ENCODE assay signal across 1 cellular context in the genomic region with DNA sequence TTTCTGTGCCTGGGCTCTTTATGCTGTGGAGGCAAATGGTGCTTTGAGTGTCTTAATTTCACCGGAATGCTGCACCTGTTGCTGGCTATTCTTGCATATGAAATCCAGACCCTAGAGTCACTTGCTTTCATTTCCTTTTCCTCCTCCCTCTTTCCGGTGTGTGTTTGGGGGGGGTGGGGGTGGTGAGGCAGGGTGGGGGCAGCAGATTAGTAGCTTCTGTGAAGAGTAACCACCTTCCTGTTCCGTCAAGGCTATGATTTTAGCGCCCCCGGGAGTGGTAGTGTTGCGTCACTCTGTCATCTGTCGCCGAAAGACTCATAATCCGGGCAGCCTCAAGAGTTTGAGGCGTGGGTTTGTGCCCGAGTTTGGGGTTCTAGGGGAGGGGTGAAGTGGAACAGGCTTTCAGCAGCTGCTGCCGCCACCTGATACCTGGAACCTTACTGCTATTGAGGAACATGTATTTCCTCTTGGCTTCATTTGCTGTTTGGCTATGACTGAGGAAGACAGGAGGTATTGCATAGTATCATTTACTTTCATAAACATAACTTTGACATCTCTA.
TF ChIP-seq lines count a peak whose summit lies in the region.

No MANE protein-coding gene starts in this region.

TF ChIP-seq in GM23338, 12 proteins besides CTCF, POLR2A, EP300 and RAD21 (continued from another document):
- TF ChIP-seq, protein P1, sequence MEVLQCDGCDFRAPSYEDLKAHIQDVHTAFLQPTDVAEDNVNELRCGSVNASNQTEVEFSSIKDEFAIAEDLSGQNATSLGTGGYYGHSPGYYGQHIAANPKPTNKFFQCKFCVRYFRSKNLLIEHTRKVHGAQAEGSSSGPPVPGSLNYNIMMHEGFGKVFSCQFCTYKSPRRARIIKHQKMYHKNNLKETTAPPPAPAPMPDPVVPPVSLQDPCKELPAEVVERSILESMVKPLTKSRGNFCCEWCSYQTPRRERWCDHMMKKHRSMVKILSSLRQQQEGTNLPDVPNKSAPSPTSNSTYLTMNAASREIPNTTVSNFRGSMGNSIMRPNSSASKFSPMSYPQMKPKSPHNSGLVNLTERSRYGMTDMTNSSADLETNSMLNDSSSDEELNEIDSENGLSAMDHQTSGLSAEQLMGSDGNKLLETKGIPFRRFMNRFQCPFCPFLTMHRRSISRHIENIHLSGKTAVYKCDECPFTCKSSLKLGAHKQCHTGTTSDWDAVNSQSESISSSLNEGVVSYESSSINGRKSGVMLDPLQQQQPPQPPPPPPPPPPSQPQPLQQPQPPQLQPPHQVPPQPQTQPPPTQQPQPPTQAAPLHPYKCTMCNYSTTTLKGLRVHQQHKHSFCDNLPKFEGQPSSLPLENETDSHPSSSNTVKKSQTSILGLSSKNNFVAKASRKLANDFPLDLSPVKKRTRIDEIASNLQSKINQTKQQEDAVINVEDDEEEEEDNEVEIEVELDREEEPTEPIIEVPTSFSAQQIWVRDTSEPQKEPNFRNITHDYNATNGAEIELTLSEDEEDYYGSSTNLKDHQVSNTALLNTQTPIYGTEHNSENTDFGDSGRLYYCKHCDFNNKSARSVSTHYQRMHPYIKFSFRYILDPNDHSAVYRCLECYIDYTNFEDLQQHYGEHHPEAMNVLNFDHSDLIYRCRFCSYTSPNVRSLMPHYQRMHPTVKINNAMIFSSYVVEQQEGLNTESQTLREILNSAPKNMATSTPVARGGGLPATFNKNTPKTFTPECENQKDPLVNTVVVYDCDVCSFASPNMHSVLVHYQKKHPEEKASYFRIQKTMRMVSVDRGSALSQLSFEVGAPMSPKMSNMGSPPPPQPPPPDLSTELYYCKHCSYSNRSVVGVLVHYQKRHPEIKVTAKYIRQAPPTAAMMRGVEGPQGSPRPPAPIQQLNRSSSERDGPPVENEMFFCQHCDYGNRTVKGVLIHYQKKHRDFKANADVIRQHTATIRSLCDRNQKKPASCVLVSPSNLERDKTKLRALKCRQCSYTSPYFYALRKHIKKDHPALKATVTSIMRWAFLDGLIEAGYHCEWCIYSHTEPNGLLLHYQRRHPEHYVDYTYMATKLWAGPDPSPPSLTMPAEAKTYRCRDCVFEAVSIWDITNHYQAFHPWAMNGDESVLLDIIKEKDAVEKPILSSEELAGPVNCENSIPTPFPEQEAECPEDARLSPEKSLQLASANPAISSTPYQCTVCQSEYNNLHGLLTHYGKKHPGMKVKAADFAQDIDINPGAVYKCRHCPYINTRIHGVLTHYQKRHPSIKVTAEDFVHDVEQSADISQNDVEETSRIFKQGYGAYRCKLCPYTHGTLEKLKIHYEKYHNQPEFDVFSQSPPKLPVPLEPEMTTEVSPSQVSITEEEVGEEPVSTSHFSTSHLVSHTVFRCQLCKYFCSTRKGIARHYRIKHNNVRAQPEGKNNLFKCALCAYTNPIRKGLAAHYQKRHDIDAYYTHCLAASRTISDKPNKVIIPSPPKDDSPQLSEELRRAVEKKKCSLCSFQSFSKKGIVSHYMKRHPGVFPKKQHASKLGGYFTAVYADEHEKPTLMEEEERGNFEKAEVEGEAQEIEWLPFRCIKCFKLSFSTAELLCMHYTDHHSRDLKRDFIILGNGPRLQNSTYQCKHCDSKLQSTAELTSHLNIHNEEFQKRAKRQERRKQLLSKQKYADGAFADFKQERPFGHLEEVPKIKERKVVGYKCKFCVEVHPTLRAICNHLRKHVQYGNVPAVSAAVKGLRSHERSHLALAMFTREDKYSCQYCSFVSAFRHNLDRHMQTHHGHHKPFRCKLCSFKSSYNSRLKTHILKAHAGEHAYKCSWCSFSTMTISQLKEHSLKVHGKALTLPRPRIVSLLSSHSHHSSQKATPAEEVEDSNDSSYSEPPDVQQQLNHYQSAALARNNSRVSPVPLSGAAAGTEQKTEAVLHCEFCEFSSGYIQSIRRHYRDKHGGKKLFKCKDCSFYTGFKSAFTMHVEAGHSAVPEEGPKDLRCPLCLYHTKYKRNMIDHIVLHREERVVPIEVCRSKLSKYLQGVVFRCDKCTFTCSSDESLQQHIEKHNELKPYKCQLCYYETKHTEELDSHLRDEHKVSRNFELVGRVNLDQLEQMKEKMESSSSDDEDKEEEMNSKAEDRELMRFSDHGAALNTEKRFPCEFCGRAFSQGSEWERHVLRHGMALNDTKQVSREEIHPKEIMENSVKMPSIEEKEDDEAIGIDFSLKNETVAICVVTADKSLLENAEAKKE (CRISPR knock-in tag; IDR thresholded peaks at IDR 0.05) = no peak
